In the genomic region with DNA sequence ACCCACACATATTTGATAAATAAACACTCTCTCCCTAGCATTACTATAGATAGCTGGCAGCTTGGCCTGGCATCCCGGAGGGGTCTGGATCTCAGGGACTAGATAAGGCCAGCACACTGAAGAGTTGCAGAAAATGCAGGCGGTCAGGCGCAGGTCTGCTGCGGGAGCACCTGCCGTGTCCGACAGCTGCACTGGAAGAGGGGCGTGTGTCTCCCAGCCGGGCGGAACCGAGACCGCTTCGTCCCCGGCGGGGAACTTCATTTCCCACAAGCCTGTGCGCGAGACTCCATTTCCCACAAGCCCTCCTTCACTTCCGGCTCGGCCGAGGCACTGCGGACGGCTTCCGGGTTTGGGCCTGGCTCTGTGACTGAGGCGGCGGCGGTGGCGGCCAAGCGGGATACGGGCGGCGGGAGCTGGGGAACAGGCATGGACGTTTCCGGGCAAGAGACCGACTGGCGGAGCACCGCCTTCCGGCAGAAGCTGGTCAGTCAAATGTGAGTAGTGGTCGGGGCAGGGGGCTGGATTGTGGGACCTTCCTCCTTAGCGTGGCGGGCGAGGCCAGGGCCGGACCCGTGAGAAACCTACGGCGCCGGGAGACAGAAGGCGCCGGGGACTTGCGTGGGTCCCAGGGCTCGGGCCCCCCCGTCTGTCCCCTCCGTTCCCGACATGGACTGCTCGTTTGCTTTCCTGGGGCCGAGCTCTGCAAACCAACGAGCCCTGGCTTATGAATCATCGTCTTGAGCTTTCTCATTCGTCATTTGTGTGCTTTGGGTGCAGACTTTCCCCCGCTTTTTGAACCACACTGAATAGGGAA, we compare ENCODE assay signal across 8 cellular contexts. TPM values are rescaled to one million over a fixed set of nuclear protein-coding genes. Genes with fewer than 3 reads are reported as not detected.
DNase-seq lines count a peak whose midpoint lies in the region; ATAC-seq and TF ChIP-seq lines count a peak whose summit lies in the region.

A gene with protein sequence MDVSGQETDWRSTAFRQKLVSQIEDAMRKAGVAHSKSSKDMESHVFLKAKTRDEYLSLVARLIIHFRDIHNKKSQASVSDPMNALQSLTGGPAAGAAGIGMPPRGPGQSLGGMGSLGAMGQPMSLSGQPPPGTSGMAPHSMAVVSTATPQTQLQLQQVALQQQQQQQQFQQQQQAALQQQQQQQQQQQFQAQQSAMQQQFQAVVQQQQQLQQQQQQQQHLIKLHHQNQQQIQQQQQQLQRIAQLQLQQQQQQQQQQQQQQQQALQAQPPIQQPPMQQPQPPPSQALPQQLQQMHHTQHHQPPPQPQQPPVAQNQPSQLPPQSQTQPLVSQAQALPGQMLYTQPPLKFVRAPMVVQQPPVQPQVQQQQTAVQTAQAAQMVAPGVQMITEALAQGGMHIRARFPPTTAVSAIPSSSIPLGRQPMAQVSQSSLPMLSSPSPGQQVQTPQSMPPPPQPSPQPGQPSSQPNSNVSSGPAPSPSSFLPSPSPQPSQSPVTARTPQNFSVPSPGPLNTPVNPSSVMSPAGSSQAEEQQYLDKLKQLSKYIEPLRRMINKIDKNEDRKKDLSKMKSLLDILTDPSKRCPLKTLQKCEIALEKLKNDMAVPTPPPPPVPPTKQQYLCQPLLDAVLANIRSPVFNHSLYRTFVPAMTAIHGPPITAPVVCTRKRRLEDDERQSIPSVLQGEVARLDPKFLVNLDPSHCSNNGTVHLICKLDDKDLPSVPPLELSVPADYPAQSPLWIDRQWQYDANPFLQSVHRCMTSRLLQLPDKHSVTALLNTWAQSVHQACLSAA (plus strand): TSS at position 358 of the 814 bp plus-strand sequence. CDS start 69 bp downstream, at position 427.

- in situ Hi-C loops in mammary epithelial cell (cut with MboI; ENCODE audit: low sequenced_read_pairs in 2 of 2) = no loop called here

- CTCF ChIA-PET in mammary epithelial cell (lab: Charles Lee; ENCODE audit: low non-redundant PET) = interaction anchor here (0.7 to 0.9 kb wide), 2 partner anchors 17 to 24 kb away, joined by 3 to 5 read pairs; no protein-coding TSS in a partner anchor

- dilution Hi-C loops in mammary epithelial cell (cut with HindIII; ENCODE audit: low sequenced_read_pairs) = no loop called here

- peak; percentile 91 for ATAC-seq in HG03066 (IDR thresholded peaks at IDR 0.05; ENCODE audit: low read depth, unreplicated experiment)

- 2% methylated on average over 35 of the region's 58 CpGs for WGBS in mammary epithelial cell (ENCODE audit: low coverage, missing lambda C conversion rate)
- WGBS in smooth muscle cell (ENCODE audit: low lambda C conversion rate) = 1% methylated on average over 55 of the region's 58 CpGs

- TF ChIP-seq POLR2A in GM18526 (IDR thresholded peaks at IDR 0.05; ENCODE audit: extremely low read depth, insufficient read length) = peak; percentile 88

- peak within 1 kb of the TSS; percentile 78 for H3K4me3 ChIP-seq in WERI-Rb-1 (ENCODE audit: low read depth, low read length)
- peak within 1 kb of the TSS; percentile 70 to 96 (median 84) for H3K4me3 ChIP-seq in mammary epithelial cell (replicated peaks in 1 of 3; ENCODE audit: insufficient read depth in 1 of 3, low read depth in 2 of 3, low read length in 3 of 3)
- peak within 1 kb of the TSS; percentile 88 for H3K4me3 ChIP-seq in smooth muscle cell

- DNase-seq in A172 (ENCODE audit: low spot score) = peak; percentile 62
- peak; percentile 96 for DNase-seq in NCI-H2227 (lab: John Stamatoyannopoulos, UW; ENCODE audit: unreplicated experiment)
- DNase-seq in WERI-Rb-1 = peak; percentile 92
- peak; percentile 86 for DNase-seq in mammary epithelial cell
- peak; percentile 90 for DNase-seq in iPS-NIHi7 (ENCODE audit: extremely low spot score)
- peak; percentile 65 for DNase-seq in smooth muscle cell (lab: John Stamatoyannopoulos, UW; ENCODE audit: unreplicated experiment)

- H3K9ac ChIP-seq in mammary epithelial cell (ENCODE audit: insufficient read depth, low read length) (peak within 1 kb of the TSS; percentile 99), smooth muscle cell (ENCODE audit: low read depth) (peak within 1 kb of the TSS; percentile 100)

- H3F3A ChIP-seq in smooth muscle cell (ENCODE audit: low read depth) = peaks cover 10% of the 10 kb centered on the region

- H3K27me3 ChIP-seq in WERI-Rb-1 (ENCODE audit: insufficient read depth, low read depth, severe bottlenecking) (no peaks in the 10 kb centered on the region), mammary epithelial cell (ENCODE audit: insufficient read depth, low read length) (no peaks in the 10 kb centered on the region), smooth muscle cell (ENCODE audit: low read depth) (no peaks in the 10 kb centered on the region)

- H3K36me3 ChIP-seq in WERI-Rb-1 (peaks cover 20% of the 10 kb centered on the region), mammary epithelial cell (ENCODE audit: insufficient read depth, low read length) (peaks cover 3% of the 10 kb centered on the region), smooth muscle cell (ENCODE audit: low read depth) (no peaks in the 10 kb centered on the region)

- H2AFZ ChIP-seq in mammary epithelial cell (ENCODE audit: low read depth, low read length) (peak within 1 kb of the TSS; percentile 74), smooth muscle cell (ENCODE audit: low read depth) (peak within 1 kb of the TSS; percentile 65)

- H3K79me2 ChIP-seq in mammary epithelial cell (ENCODE audit: insufficient read depth, low read length) (peaks cover 56% of the 10 kb centered on the region), smooth muscle cell (ENCODE audit: low read depth) (peaks cover 39% of the 10 kb centered on the region)

- H3K4me1 ChIP-seq in mammary epithelial cell (ENCODE audit: insufficient read depth, low read length) (peaks cover 44% of the 10 kb centered on the region), smooth muscle cell (ENCODE audit: low read depth) (peaks cover 25% of the 10 kb centered on the region)

- H4K20me1 ChIP-seq in mammary epithelial cell (ENCODE audit: insufficient read depth, low read length) = no peaks in the 10 kb centered on the region
- peaks cover 28% of the 10 kb centered on the region for H4K20me1 ChIP-seq in smooth muscle cell (ENCODE audit: low read depth)

- H3K27ac ChIP-seq in WERI-Rb-1 (peak within 1 kb of the TSS; percentile 87), mammary epithelial cell (ENCODE audit: insufficient read depth, low read depth, low read length) (peak within 1 kb of the TSS; percentile 87), smooth muscle cell (ENCODE audit: low read depth) (peak within 1 kb of the TSS; percentile 100)

- H3K4me2 ChIP-seq in mammary epithelial cell (ENCODE audit: insufficient read depth, low read depth, low read length) = peak within 1 kb of the TSS; percentile 88
- H3K4me2 ChIP-seq in smooth muscle cell = peak within 1 kb of the TSS; percentile 91

- TF ChIP-seq CTCF in WERI-Rb-1 (IDR thresholded peaks at IDR 0.05; ENCODE audit: low read depth, low read length) (no peak), mammary epithelial cell (conservative IDR thresholded peaks at IDR 0.05 in 1 of 2, IDR thresholded peaks at IDR 0.05 in 1 of 2; ENCODE audit: extremely low read depth in 1 of 2, insufficient read depth in 1 of 2, low read depth in 1 of 2, low read length in 2 of 2) (no peak), smooth muscle cell (IDR thresholded peaks at IDR 0.05; ENCODE audit: borderline replicate concordance, insufficient read depth, poor library complexity, severe bottlenecking) (no peak)

- TSS peak; percentile 58 for BruUV-seq in mammary epithelial cell (replicated peaks; lab: Mats Ljungman, UMichigan)

- no peaks in the 10 kb centered on the region for H3K9me3 ChIP-seq in WERI-Rb-1 (ENCODE audit: severe bottlenecking)
- H3K9me3 ChIP-seq in mammary epithelial cell (replicated peaks; ENCODE audit: insufficient read depth, low read length) = no peaks in the 10 kb centered on the region
- no peaks in the 10 kb centered on the region for H3K9me3 ChIP-seq in smooth muscle cell (replicated peaks; ENCODE audit: low read depth)

- intact Hi-C loops in mammary epithelial cell (cut with micrococcal nuclease) = loop anchor here (2.0 kb wide), 1 partner anchor 13 kb away; the partner anchor contains the start of gene KLHL22

RNA-seq across cellular contexts. Expression of the gene that starts here (rescaled TPM):
- 24.7 and 29.7 TPM in 2 replicates for total RNA-seq in A172 (2014; rRNA removed; shearing (Covaris generic))
- total RNA-seq in mammary epithelial cell = 100 to 1,000 TPM in 1 of 2 donors, 10 to 100 TPM in 1; 34.3 to 138 TPM
- 51.1 TPM for polyA plus RNA-seq in mammary epithelial cell
- 93.6 TPM for polyA minus RNA-seq in mammary epithelial cell
- total RNA-seq in smooth muscle cell = 25.3 and 29.2 TPM in 2 replicates
- 70.5 and 78.5 TPM in 2 replicates for polyA plus RNA-seq in smooth muscle cell

Comparison
In these comparisons a context has a peak if more than half of its experiments do, and no peak if none do; other contexts are left out.
1. Peak in every context shown above with its lines: DNase-seq, ATAC-seq, H3K4me3 ChIP-seq and H3K27ac ChIP-seq.